16 cellular contexts compared by ENCODE assay signal in genomic region chr11:43376594-43376993, GRCh38. TPM values are rescaled to one million over a fixed set of nuclear protein-coding genes. Genes with fewer than 3 reads are reported as not detected.
DNase-seq lines count a peak whose midpoint lies in the region; ATAC-seq, FAIRE-seq and TF ChIP-seq lines count a peak whose summit lies in the region.
"Had no signal": no experiment of that assay in that cellular context is flagged by ENCODE, and none has a peak within 500 bp of the region (broad histone marks: within the 10 kb centered on the region; RNA-seq: fewer than 3 reads in every experiment).

No MANE protein-coding gene starts in this region.

- peak in 1 of 2 experiments; percentile 52 for DNase-seq in A549 (ENCODE audit: low read depth in 1 of 2, low spot score in 1 of 2)
- peak; percentile 94 for DNase-seq in GM23248
- peak; percentile 61 for DNase-seq in adipocyte (ENCODE audit: low read depth)
- peak; percentile 8 for DNase-seq in glomerular visceral epithelial cell (ENCODE audit: extremely low spot score)
- DNase-seq in heart left ventricle: no peak
- no peak for DNase-seq in NCI-H1105 treated with DMSO at 0.1 percent for 48 hours (lab: John Stamatoyannopoulos, UW)
- no peak for DNase-seq in iPS-NIHi11 (ENCODE audit: low spot score)
- DNase-seq: activated CD8-positive, alpha-beta T cell treated with anti-CD3 and anti-CD28 coated beads for 36 hours; effector memory CD4-positive, alpha-beta T cell; islet precursor cell; NCI-H524 treated with DMSO at 0.1 percent for 48 hours; stimulated activated CD4-positive, alpha-beta T cell treated with anti-CD3 and anti-CD28 coated beads, Interleukin-4, amount 100 ng/mL, for 24 hours had no signal

- H2AFZ ChIP-seq in GM23248: no peak overlapping the region

- no peak for TF ChIP-seq EP300 in A549 (IDR thresholded peaks at IDR 0.05)

- in situ Hi-C loops in GM23248 (cut with MboI): no loop called here

- H3K79me2 ChIP-seq in GM23248 (ENCODE audit: insufficient read depth): peaks cover 93% of the 10 kb centered on the region

- no peaks in the 10 kb centered on the region for H3K27me3 ChIP-seq in GM23248 (replicated peaks; ENCODE audit: insufficient read depth)
- no peaks in the 10 kb centered on the region for H3K27me3 ChIP-seq in adipocyte (replicated peaks; ENCODE audit: control insufficient read depth, insufficient read depth, low read length)
- H3K27me3 ChIP-seq in heart left ventricle: no peaks in the 10 kb centered on the region

- H3K9me3 ChIP-seq in A549: no peaks in the 10 kb centered on the region
- H3K9me3 ChIP-seq in GM23248 (ENCODE audit: low read depth): no peaks in the 10 kb centered on the region
- no peaks in the 10 kb centered on the region for H3K9me3 ChIP-seq in adipocyte (ENCODE audit: control insufficient read depth, low read length)
- no peaks in the 10 kb centered on the region for H3K9me3 ChIP-seq in heart left ventricle

- H3K9me2 ChIP-seq in GM23248 (ENCODE audit: insufficient read depth): no peaks in the 10 kb centered on the region

- CTCF ChIA-PET in A549 (lab: Yijun Ruan, JAX): no interaction called here

- H3K9ac ChIP-seq in GM23248 (peak overlapping the region; percentile 49), adipocyte (ENCODE audit: low read length) (no peak overlapping the region)

- peaks cover 5% of the 10 kb centered on the region; the same call in 1 of the 2 replicates for H4K20me1 ChIP-seq in GM23248 (ENCODE audit: insufficient read depth)

- 25% methylated on average over 2 of the region's 2 CpGs for WGBS in A549 (ENCODE audit: missing lambda C conversion rate)
- 41 to 43% methylated on average over 2 of the region's 2 CpGs for WGBS in GM23248 (ENCODE audit: low coverage in 1 of 2, low lambda C conversion rate in 2 of 2, missing lambda C conversion rate in 2 of 2), 2 experiments
- WGBS in heart left ventricle, 4 donors: 86 to 92% (median 91%) methylated on average over 2 of the region's 2 CpGs

- no peak overlapping the region for H3K27ac ChIP-seq in A549
- peak overlapping the region; percentile 83 for H3K27ac ChIP-seq in GM23248
- no peak overlapping the region for H3K27ac ChIP-seq in heart left ventricle
- H3K27ac ChIP-seq: C4-2B, SK-N-MC had no signal

- TF ChIP-seq CTCF in A549 (IDR thresholded peaks at IDR 0.05): no peak
- no peak for TF ChIP-seq CTCF in heart left ventricle (IDR thresholded peaks at IDR 0.05)

- H3K4me2 ChIP-seq in A549: peak overlapping the region; percentile 41
- peak overlapping the region; percentile 49 for H3K4me2 ChIP-seq in GM23248 (ENCODE audit: unreplicated experiment)

- H3K4me1 ChIP-seq in A549: peaks cover 18% of the 10 kb centered on the region
- peaks cover 12% of the 10 kb centered on the region for H3K4me1 ChIP-seq in GM23248 (ENCODE audit: insufficient read depth)
- peaks cover 9% of the 10 kb centered on the region for H3K4me1 ChIP-seq in adipocyte (ENCODE audit: control insufficient read depth, insufficient read depth, low read length)
- peaks cover 0 to 21% (median 0%) of the 10 kb centered on the region in 12 donors for H3K4me1 ChIP-seq in heart left ventricle

- H3F3A ChIP-seq in GM23248 (ENCODE audit: insufficient read depth): peaks cover 17% of the 10 kb centered on the region

- FAIRE-seq in A549 (lab: Jason Lieb, UNC): no peak
- FAIRE-seq: H1 had no signal

- POLR2A ChIA-PET in A549 (lab: Yijun Ruan, JAX): no interaction called here

- intact Hi-C loops in heart left ventricle (cut with DNase I): no loop called here

- peaks cover 5% of the 10 kb centered on the region; the same call in 1 of the 2 replicates for H3K36me3 ChIP-seq in GM23248 (ENCODE audit: low read depth)
- H3K36me3 ChIP-seq in adipocyte (ENCODE audit: control insufficient read depth, insufficient read depth, low read length, severe bottlenecking): peaks cover 23% of the 10 kb centered on the region
- H3K36me3 ChIP-seq in heart left ventricle: peaks cover 0 to 44% (median 21%) of the 10 kb centered on the region in 9 donors

- no peak overlapping the region for H3K4me3 ChIP-seq in A549
- peak overlapping the region; percentile 37 for H3K4me3 ChIP-seq in GM23248
- H3K4me3 ChIP-seq in adipocyte (ENCODE audit: low read length): peak overlapping the region; percentile 39
- H3K4me3 ChIP-seq in heart left ventricle: no peak overlapping the region
- H3K4me3 ChIP-seq: SK-N-MC had no signal

- no peak for TF ChIP-seq POLR2A in A549 (IDR thresholded peaks at IDR 0.05; ENCODE audit: low read length)
- no peak for TF ChIP-seq POLR2A in heart left ventricle (IDR thresholded peaks at IDR 0.05)

- ATAC-seq in A549: peak; percentile 86 to 94
- no peak for ATAC-seq in heart left ventricle
- no peak for ATAC-seq in HG03457 (IDR thresholded peaks at IDR 0.05; ENCODE audit: unreplicated experiment)
- ATAC-seq: activated CD8-positive, alpha-beta T cell treated with anti-CD3 and anti-CD28 coated beads for 36 hours had no signal

- TF ChIP-seq RAD21 in A549 (conservative IDR thresholded peaks at IDR 0.05 in 1 of 2, IDR thresholded peaks at IDR 0.05 in 1 of 2): no peak

TF ChIP-seq in A549, 52 proteins besides CTCF, POLR2A, EP300 and RAD21:
- TF ChIP-seq CEBPB (IDR thresholded peaks at IDR 0.05) (0 out of 4 replicates have a peak, but pooled peaks of 1 of the 2 experiments have one; percentile 46), FOSL2 (IDR thresholded peaks at IDR 0.05) (no peak), FOSL2 (CRISPR knock-in tag; IDR thresholded peaks at IDR 0.05) (peak; percentile 32), FOSB (CRISPR knock-in tag; IDR thresholded peaks at IDR 0.05) (no peak)
TF ChIP-seq in A549: peak in this region for 2.

RNA-seq across cellular contexts. Expression of gene TTC17, which starts 17.9 kb away (rescaled TPM):
- polyA plus RNA-seq in A549 (2011; rRNA removed) (87.9 and 89.4 TPM in 2 replicates), A549 (2017; fragmentation: RNase III; extraction: RNeasy Plus Mini Kit Qiagen cat#74134 plus additional on column Dnase treatment) (28.9 to 33.1 TPM (median 33.0 TPM) in 3 replicates), GM23248 (2016; fragmentation: Nextera tagmentation; extraction: Ambion mirVana) (38.8 and 39.2 TPM in 2 replicates), heart left ventricle (10 to 100 TPM; 22.6 to 26.9 TPM)
- 20.9 and 24.4 TPM in 2 replicates for polyA plus RNA-seq in A549 (2012; cell fraction: cytosol; rRNA removed)
- 48.2 and 56.3 TPM in 2 replicates for polyA plus RNA-seq in A549 (2012; cell fraction: nucleus; rRNA removed)
- polyA minus RNA-seq in A549 (2011; rRNA and poly(A)+ RNA removed): 117 and 128 TPM in 2 replicates
- total RNA-seq in GM23248 (2014; rRNA removed; shearing (Covaris generic)): 59.7 and 61.7 TPM in 2 replicates
- 10 to 100 TPM; 20.9 to 43.9 (median 31.8) TPM for total RNA-seq in heart left ventricle

Comparison
In these comparisons a context has a peak if more than half of its experiments do, and no peak if none do; other contexts are left out.
1. ATAC-seq: peak in A549 (2 of 2); none in heart left ventricle (0 of 4) and HG03457 (single experiment).
2. DNase-seq: peak in GM23248 (single experiment), adipocyte (single experiment) and glomerular visceral epithelial cell (single experiment); none in heart left ventricle (0 of 5), NCI-H1105 treated with DMSO at 0.1 percent for 48 hours (single experiment) and iPS-NIHi11 (single experiment).
3. H3K4me3 ChIP-seq: peak in GM23248 (single experiment) and adipocyte (single experiment); none in A549 (single experiment) and heart left ventricle (0 of 12).